17 cellular contexts compared by ENCODE assay signal in genomic region chr17:21745385-21746054, GRCh38. TPM values are rescaled to one million over a fixed set of nuclear protein-coding genes. Genes with fewer than 3 reads are reported as not detected.
"Had no signal": no experiment of that assay in that cellular context is flagged by ENCODE, and none has a peak within 500 bp of the region (broad histone marks: within the 10 kb centered on the region; RNA-seq: fewer than 3 reads in every experiment).

No MANE protein-coding gene starts in this region.

RNA-seq across cellular contexts. Expression of gene KCNJ18, which starts 53.2 kb away (rescaled TPM):
- total RNA-seq: colonic mucosa, dermis microvascular lymphatic vessel endothelial cell, endodermal cell, esophagus mucosa, gastrocnemius medialis, glomerular endothelial cell, heart right ventricle, kidney epithelial cell, left cardiac atrium, left lung, left ventricle myocardium superior, lung microvascular endothelial cell, mesenteric fat pad, mesothelial cell of epicardium, mucosa of descending colon, myocyte had no signal
- polyA plus RNA-seq: heart right ventricle, keratinocyte had no signal
